8 cellular contexts compared by ENCODE assay signal in genomic region chr15:72117448-72117697, GRCh38. TPM values are rescaled to one million over a fixed set of nuclear protein-coding genes. Genes with fewer than 3 reads are reported as not detected.
DNase-seq lines count a peak whose midpoint lies in the region; ATAC-seq, FAIRE-seq and TF ChIP-seq lines count a peak whose summit lies in the region.

No MANE protein-coding gene starts in this region.

- H3K27me3 ChIP-seq in HL-60 (ENCODE audit: insufficient read depth, poor library complexity, severe bottlenecking): no peaks in the 10 kb centered on the region
- H3K27me3 ChIP-seq in astrocyte (ENCODE audit: insufficient read depth, low read length): no peaks in the 10 kb centered on the region

- peaks cover 49% of the 10 kb centered on the region for H3K79me2 ChIP-seq in astrocyte (ENCODE audit: insufficient read depth, low read length)

- H3K36me3 Mint-ChIP-seq in astrocyte (ENCODE audit: low read depth, unreplicated experiment): no peaks in the 10 kb centered on the region

- H3K4me2 ChIP-seq in astrocyte (ENCODE audit: low read length): peak overlapping the region; percentile 97

- H3K27me3 Mint-ChIP-seq in astrocyte (ENCODE audit: low read depth, unreplicated experiment): no peaks in the 10 kb centered on the region

- H3K4me3 ChIP-seq in HL-60 (replicated peaks; ENCODE audit: insufficient read depth, low read length): peak overlapping the region; percentile 76
- H3K4me3 ChIP-seq in astrocyte (ENCODE audit: insufficient read depth, low read depth, low read length): peak overlapping the region; percentile 94
- peak overlapping the region; percentile 88 for H3K4me3 ChIP-seq in iPS-11a (ENCODE audit: low read depth, low read length)

- FAIRE-seq in astrocyte (lab: Jason Lieb, UNC): no peak

- H3K36me3 ChIP-seq in astrocyte (ENCODE audit: insufficient read depth, low read length): no peaks in the 10 kb centered on the region

- peak overlapping the region; percentile 97 for H3K9ac ChIP-seq in astrocyte (ENCODE audit: low read length)

- DNase-seq in CD1c-positive myeloid dendritic cell (ENCODE audit: extremely low spot score) (peak; percentile 76), HL-60 (ENCODE audit: low read depth in 1 of 2, low spot score in 1 of 2) (peak in 1 of 2 experiments; percentile 36), T-helper 22 cell (ENCODE audit: low read depth) (peak; percentile 63), astrocyte (ENCODE audit: low read depth) (peak; percentile 67), smooth muscle cell of the brain vasculature (ENCODE audit: low read depth, low spot score) (peak; percentile 28), NCI-H2029 (lab: John Stamatoyannopoulos, UW) (no peak)

- peaks cover 40% of the 10 kb centered on the region for H4K20me1 ChIP-seq in astrocyte (ENCODE audit: insufficient read depth, low read length)

- H3K4me1 ChIP-seq in astrocyte (ENCODE audit: insufficient read depth, low read length): peaks cover 7% of the 10 kb centered on the region

- peak; percentile 52 for ATAC-seq in GM21367 (IDR thresholded peaks at IDR 0.05; ENCODE audit: unreplicated experiment)

- H3K27ac ChIP-seq in HL-60 (replicated peaks): peak overlapping the region; percentile 77
- H3K27ac ChIP-seq in astrocyte (ENCODE audit: low read depth, low read length): peak overlapping the region; percentile 98

- H3K27ac Mint-ChIP-seq in astrocyte (ENCODE audit: unreplicated experiment): peak overlapping the region; percentile 96

- TF ChIP-seq CTCF in HL-60 (IDR thresholded peaks at IDR 0.05; ENCODE audit: insufficient read depth, low read length) (no peak), astrocyte (IDR thresholded peaks at IDR 0.05; ENCODE audit: insufficient read depth, low read depth, low read length) (no peak)

- H3K4me3 Mint-ChIP-seq in astrocyte (ENCODE audit: unreplicated experiment): peak overlapping the region; percentile 99

- H3K9me3 ChIP-seq in astrocyte (ENCODE audit: insufficient read depth, low read depth, low read length): no peaks in the 10 kb centered on the region

- no peaks in the 10 kb centered on the region for H3K9me3 Mint-ChIP-seq in astrocyte (ENCODE audit: unreplicated experiment)

- H3K4me1 Mint-ChIP-seq in astrocyte (ENCODE audit: low read depth, unreplicated experiment): peaks cover 22% of the 10 kb centered on the region

- peak overlapping the region; percentile 90 for H2AFZ ChIP-seq in astrocyte (ENCODE audit: low read depth, low read length)

RNA-seq across cellular contexts. Expression of gene MYO9A, which starts 0.6 kb away (rescaled TPM):
- total RNA-seq in astrocyte: 25.1 and 26.4 TPM in 2 replicates

RNA-seq across cellular contexts. Expression of gene SENP8, which starts 0.8 kb away (rescaled TPM):
- total RNA-seq in astrocyte: 2.6 and 2.9 TPM in 2 replicates
